2 cellular contexts compared by ENCODE assay signal in genomic region chr10:29731760-29732159, GRCh38.
TF ChIP-seq lines count a peak whose summit lies in the region.

No MANE protein-coding gene starts in this region.

TF ChIP-seq in SK-N-SH, 30 proteins besides CTCF, POLR2A, EP300 and RAD21 (continued from another document):
- no peak for TF ChIP-seq NFIC (IDR thresholded peaks at IDR 0.05; ENCODE audit: borderline replicate concordance)
- TF ChIP-seq SMC3 (IDR thresholded peaks at IDR 0.05; ENCODE audit: low read depth, low read length): no peak

TF ChIP-seq in SK-N-SH treated with all-trans-retinoic acid at 6 μM for 48 hours, 23 proteins besides CTCF, POLR2A, EP300 and RAD21 (continued from another document):
- TF ChIP-seq TSHZ2 (CRISPR knock-in tag; IDR thresholded peaks at IDR 0.05): no peak
- no peak for TF ChIP-seq POU6F1 (CRISPR knock-in tag; IDR thresholded peaks at IDR 0.05; ENCODE audit: borderline replicate concordance, low read depth)
- no peak for TF ChIP-seq RARB (CRISPR knock-in tag; IDR thresholded peaks at IDR 0.05)
- TF ChIP-seq CSDC2 (CRISPR knock-in tag; IDR thresholded peaks at IDR 0.05): no peak
- TF ChIP-seq CSRNP3 (CRISPR knock-in tag; IDR thresholded peaks at IDR 0.05): no peak
- TF ChIP-seq PATZ1 (CRISPR knock-in tag; IDR thresholded peaks at IDR 0.05; ENCODE audit: borderline replicate concordance): no peak
- TF ChIP-seq ZFP3 (CRISPR knock-in tag; IDR thresholded peaks at IDR 0.05): no peak
